Comparison of ENCODE assay signal across 24 cellular contexts in genomic region chr4:155757745-155758265, GRCh38. TPM values are rescaled to one million over a fixed set of nuclear protein-coding genes. Genes with fewer than 3 reads are reported as not detected.
DNase-seq lines count a peak whose midpoint lies in the region; ATAC-seq and TF ChIP-seq lines count a peak whose summit lies in the region.
"Had no signal": no experiment of that assay in that cellular context is flagged by ENCODE, and none has a peak within 500 bp of the region (broad histone marks: within the 10 kb centered on the region; RNA-seq: fewer than 3 reads in every experiment).

No MANE protein-coding gene starts in this region.

- H3K27ac ChIP-seq in heart right ventricle, result peak overlapping the region in 6 of 10 donors; percentile 6 to 96 (median 94)
- H3K27ac ChIP-seq in uterus, result peak overlapping the region; percentile 94 to 95
- H3K27ac ChIP-seq: hepatocyte, RWPE1 had no signal

- H3K36me3 Mint-ChIP-seq in activated T-helper 17 cell treated with anti-CD3 and anti-CD28 coated beads, Interleukin-2, amount 50 U/mL, for 72 hours (ENCODE audit: low read depth), result no peaks in the 10 kb centered on the region
- no peaks in the 10 kb centered on the region for H3K36me3 Mint-ChIP-seq in nephron (ENCODE audit: low read depth)
- H3K36me3 Mint-ChIP-seq: activated naive CD8-positive, alpha-beta T cell treated with anti-CD3 and anti-CD28 coated beads, Interleukin-2, amount 10 ng/mL, durations not matched to agents 7 days and 5 days had no signal

- no peak for TF ChIP-seq POLR2A in uterus (IDR thresholded peaks at IDR 0.05)

- H3K4me1 ChIP-seq in heart right ventricle, result peaks cover 0 to 31% (median 12%) of the 10 kb centered on the region in 9 donors
- no peaks in the 10 kb centered on the region for H3K4me1 ChIP-seq in uterus
- H3K4me1 ChIP-seq: BE2C had no signal

- TF ChIP-seq CTCF in heart right ventricle (IDR thresholded peaks at IDR 0.05) (no peak), nephron (IDR thresholded peaks at IDR 0.05; ENCODE audit: unreplicated experiment in 3 of 3) (no peak), uterus (IDR thresholded peaks at IDR 0.05) (no peak)

- peaks cover 22% of the 10 kb centered on the region for H3K27me3 Mint-ChIP-seq in activated T-helper 17 cell treated with anti-CD3 and anti-CD28 coated beads, Interleukin-2, amount 50 U/mL, for 72 hours
- no peaks in the 10 kb centered on the region for H3K27me3 Mint-ChIP-seq in nephron (ENCODE audit: low read depth)

- 79 to 90% methylated on average over 1 of the region's 1 CpG for WGBS in heart right ventricle, 2 donors

- H3K27me3 ChIP-seq in heart right ventricle (peaks cover 0 to 19% (median 0%) of the 10 kb centered on the region in 7 donors), uterus (no peaks in the 10 kb centered on the region)
- H3K27me3 ChIP-seq: BE2C had no signal

- ATAC-seq in heart right ventricle, result no peak
- ATAC-seq in activated T-helper 17 cell treated with anti-CD3 and anti-CD28 coated beads, Interleukin-2, amount 50 U/mL, for 72 hours (replicated peaks), result no peak

- H3K4me3 Mint-ChIP-seq in activated T-helper 17 cell treated with anti-CD3 and anti-CD28 coated beads, Interleukin-2, amount 50 U/mL, for 72 hours, result peak overlapping the region; percentile 53
- H3K4me3 Mint-ChIP-seq in nephron, result peak overlapping the region; percentile 49 to 80 (median 53)

- no peaks in the 10 kb centered on the region for H3K4me1 Mint-ChIP-seq in activated T-helper 17 cell treated with anti-CD3 and anti-CD28 coated beads, Interleukin-2, amount 50 U/mL, for 72 hours
- H3K4me1 Mint-ChIP-seq in nephron, result peaks cover 24% of the 10 kb centered on the region

- H3K4me3 ChIP-seq in heart right ventricle (no peak overlapping the region), uterus (no peak overlapping the region)
- H3K4me3 ChIP-seq: hepatocyte had no signal

- no peaks in the 10 kb centered on the region for H3K36me3 ChIP-seq in heart right ventricle
- peaks cover 0 to 3% of the 10 kb centered on the region in 2 donors for H3K36me3 ChIP-seq in uterus
- H3K36me3 ChIP-seq: BE2C, stomach had no signal

- DNase-seq in heart right ventricle (no peak), cardiac septum (ENCODE audit: low spot score) (no peak), uterus (no peak), NCI-H2107 (lab: John Stamatoyannopoulos, UW) (no peak), DMS153 treated with DMSO at 0.1 percent for 48 hours (lab: John Stamatoyannopoulos, UW; ENCODE audit: unreplicated experiment) (no peak)
- DNase-seq in activated T-cell treated with anti-CD3 and anti-CD28 coated beads, Interleukin-2, amount 50 U/mL, for 48 hours, result no peak
- DNase-seq: activated B cell treated with CpG ODN at 0.5 μM for 24 hours; activated CD4-positive, alpha-beta T cell treated with anti-CD3 and anti-CD28 coated beads, Interleukin-2, amount 50 U/mL, for 4 hours; activated naive CD8-positive, alpha-beta T cell treated with anti-CD3 and anti-CD28 coated beads, Interleukin-2, amount 10 ng/mL, durations not matched to agents 7 days and 5 days; BE2C; H9; Kasumi-1; naive thymus-derived CD4-positive, alpha-beta T cell; NCI-H1694; NCI-H2171; NCI-H526; stomach; trophoblast cell had no signal

- peaks cover 4% of the 10 kb centered on the region for H3K9me3 Mint-ChIP-seq in activated T-helper 17 cell treated with anti-CD3 and anti-CD28 coated beads, Interleukin-2, amount 50 U/mL, for 72 hours
- no peaks in the 10 kb centered on the region for H3K9me3 Mint-ChIP-seq in nephron
- H3K9me3 Mint-ChIP-seq: activated B cell treated with CpG ODN at 0.5 μM for 24 hours; activated naive CD8-positive, alpha-beta T cell treated with anti-CD3 and anti-CD28 coated beads, Interleukin-2, amount 10 ng/mL, durations not matched to agents 7 days and 5 days; H9 had no signal

- H3K9me3 ChIP-seq in heart right ventricle, result no peaks in the 10 kb centered on the region
- H3K9me3 ChIP-seq in uterus, result no peaks in the 10 kb centered on the region
- H3K9me3 ChIP-seq: BE2C, SK-N-SH, stomach had no signal

- H3K27ac Mint-ChIP-seq in activated T-helper 17 cell treated with anti-CD3 and anti-CD28 coated beads, Interleukin-2, amount 50 U/mL, for 72 hours, result no peak overlapping the region
- H3K27ac Mint-ChIP-seq in nephron, result peak overlapping the region in 2 of 3 experiments; percentile 63 to 95
- H3K27ac Mint-ChIP-seq: activated naive CD8-positive, alpha-beta T cell treated with anti-CD3 and anti-CD28 coated beads, Interleukin-2, amount 10 ng/mL, durations not matched to agents 7 days and 5 days; H9 had no signal

- intact Hi-C loops in heart right ventricle (cut with DNase I) (loop anchor here in 3 of 10 donors (2.0 to 10.0 kb wide), 3 partner anchors 89 to 243 kb away; partner anchors contain the start of gene GUCY1A1 (in 2 of the 3)), cardiac septum (cut with DNase I) (loop anchor here (5.0 kb wide), 1 partner anchor 91 kb away; the partner anchor contains the start of gene GUCY1A1), uterus (cut with DNase I; ENCODE audit: low total_unique reads) (no loop called here)

RNA-seq across cellular contexts. Expression of gene GUCY1B1, which starts 1.0 kb away (rescaled TPM):
- 10 to 100 TPM; 10.7 to 29.9 (median 17.1) TPM for total RNA-seq in heart right ventricle
- polyA plus RNA-seq in heart right ventricle, result 10 to 100 TPM; 11.4 to 23.8 TPM
- 17.0 TPM for total RNA-seq in cardiac septum
- under 1 TPM in 1 of 2 donors, not detected in 1; 0.11 TPM for total RNA-seq in activated T-helper 17 cell treated with anti-CD3 and anti-CD28 coated beads, Interleukin-2, amount 50 U/mL, for 72 hours
- total RNA-seq in uterus, result 10 to 100 TPM; 24.8 to 37.4 (median 30.9) TPM
- total RNA-seq: A673; activated naive CD8-positive, alpha-beta T cell treated with anti-CD3 and anti-CD28 coated beads, Interleukin-2, amount 10 ng/mL, durations not matched to agents 7 days and 5 days had no signal
- polyA plus RNA-seq: naive thymus-derived CD4-positive, alpha-beta T cell had no signal

Comparison
In these comparisons a context has a peak if more than half of its experiments do, and no peak if none do; other contexts are left out.
1. RNA of gene GUCY1B1, which starts 1.0 kb away (total RNA-seq): 24.8 to 37.4 TPM in uterus, 10.7 to 29.9 TPM in heart right ventricle and 17.0 TPM in cardiac septum (single experiment); 0.11 TPM in activated T-helper 17 cell treated with anti-CD3 and anti-CD28 coated beads, Interleukin-2, amount 50 U/mL, for 72 hours; every median in the first group is over 10 times any median in the second.